In genomic region chr14:30496852-30497251, GRCh38 we compare ENCODE assay signal across 22 cellular contexts.
"Had no signal": no experiment of that assay in that cellular context is flagged by ENCODE, and none has a peak within 500 bp of the region (broad histone marks: within the 10 kb centered on the region; RNA-seq: fewer than 3 reads in every experiment).

No MANE protein-coding gene starts in this region.

- H3K9me3 ChIP-seq: gastrocnemius medialis, lower lobe of right lung, prostate gland, thoracic aorta, tibial nerve, upper lobe of right lung, uterus had no signal

- H3K27ac ChIP-seq: gastrocnemius medialis, lower lobe of right lung, prostate gland, skin epidermis, thoracic aorta, tibial nerve, upper lobe of right lung, uterus had no signal

- H3K4me3 ChIP-seq: gastrocnemius medialis, lower lobe of right lung, prostate gland, skin epidermis, thoracic aorta, tibial nerve, upper lobe of right lung, uterus had no signal

- H3K27me3 ChIP-seq: gastrocnemius medialis, tibial nerve, upper lobe of right lung, uterus had no signal

- DNase-seq: cortex of kidney; effector memory CD8-positive, alpha-beta T cell; foreskin fibroblast; gastrocnemius medialis; head of caudate nucleus; left ventricle myocardium superior; lower lobe of right lung; naive thymus-derived CD8-positive, alpha-beta T cell; nephron progenitor cell; nucleus accumbens; right cardiac atrium; stimulated activated CD4-positive, alpha-beta T cell treated with anti-CD3 and anti-CD28 coated beads, Interleukin-15, amount 100 ng/mL, for 24 hours; stimulated activated CD4-positive, alpha-beta T cell treated with anti-CD3 and anti-CD28 coated beads, Interleukin-2, amount 100 ng/mL, for 48 hours; stimulated activated naive B cell treated with anti-CD40 and anti-IgM and Interleukin-4, amounts not matched to agents 10 μg/mL and 1 μg/mL and 100 μg/mL, for 72 hours; upper lobe of right lung; uterus had no signal

- H3K36me3 Mint-ChIP-seq: naive thymus-derived CD8-positive, alpha-beta T cell; stimulated activated naive B cell treated with anti-CD40 and anti-IgM and Interleukin-4, amounts not matched to agents 10 μg/mL and 1 μg/mL and 100 μg/mL, for 72 hours had no signal

- H3K27ac Mint-ChIP-seq: effector memory CD8-positive, alpha-beta T cell; naive thymus-derived CD8-positive, alpha-beta T cell; nephron progenitor cell; stimulated activated naive B cell treated with anti-CD40 and anti-IgM and Interleukin-4, amounts not matched to agents 10 μg/mL and 1 μg/mL and 100 μg/mL, for 72 hours; stimulated activated naive CD8-positive, alpha-beta T cell treated with anti-CD3 and anti-CD28 coated beads, Interleukin-15, Interleukin-2, amounts not matched to agents 100 ng/mL and 50 ng/mL, for 24 hours had no signal

- ATAC-seq: effector memory CD8-positive, alpha-beta T cell; gastrocnemius medialis; left ventricle myocardium superior; lower lobe of right lung; naive thymus-derived CD8-positive, alpha-beta T cell; right cardiac atrium; stimulated activated naive B cell treated with anti-CD40 and anti-IgM and Interleukin-4, amounts not matched to agents 10 μg/mL and 1 μg/mL and 100 μg/mL, for 72 hours; upper lobe of right lung had no signal

- H3K9me3 Mint-ChIP-seq: effector memory CD8-positive, alpha-beta T cell; naive thymus-derived CD8-positive, alpha-beta T cell; nephron progenitor cell; stimulated activated naive B cell treated with anti-CD40 and anti-IgM and Interleukin-4, amounts not matched to agents 10 μg/mL and 1 μg/mL and 100 μg/mL, for 72 hours; stimulated activated naive CD8-positive, alpha-beta T cell treated with anti-CD3 and anti-CD28 coated beads, Interleukin-15, Interleukin-2, amounts not matched to agents 100 ng/mL and 50 ng/mL, for 24 hours had no signal

- H3K4me1 ChIP-seq: gastrocnemius medialis, lower lobe of right lung, prostate gland, tibial nerve, upper lobe of right lung, uterus had no signal

- H3K4me3 Mint-ChIP-seq: effector memory CD8-positive, alpha-beta T cell; naive thymus-derived CD8-positive, alpha-beta T cell; nephron progenitor cell; stimulated activated naive B cell treated with anti-CD40 and anti-IgM and Interleukin-4, amounts not matched to agents 10 μg/mL and 1 μg/mL and 100 μg/mL, for 72 hours; stimulated activated naive CD8-positive, alpha-beta T cell treated with anti-CD3 and anti-CD28 coated beads, Interleukin-15, Interleukin-2, amounts not matched to agents 100 ng/mL and 50 ng/mL, for 24 hours had no signal

- FAIRE-seq: keratinocyte had no signal

- H3K4me1 Mint-ChIP-seq: naive thymus-derived CD8-positive, alpha-beta T cell; nephron progenitor cell; stimulated activated naive B cell treated with anti-CD40 and anti-IgM and Interleukin-4, amounts not matched to agents 10 μg/mL and 1 μg/mL and 100 μg/mL, for 72 hours had no signal

- H3K36me3 ChIP-seq: gastrocnemius medialis, lower lobe of right lung, prostate gland, thoracic aorta, tibial nerve, upper lobe of right lung, uterus had no signal
